18 cellular contexts compared by ENCODE assay signal in genomic region chr7:102992509-102992819, GRCh38.
A peak's percentile ranks its signal among the peaks of the same experiment; 100 is the strongest.
DNase-seq lines count a peak whose midpoint lies in the region; ATAC-seq and TF ChIP-seq lines count a peak whose summit lies in the region.
"Had no signal": no experiment of that assay in that cellular context is flagged by ENCODE, and none has a peak within 500 bp of the region (broad histone marks: within the 10 kb centered on the region; RNA-seq: fewer than 3 reads in every experiment).

No MANE protein-coding gene starts in this region.

- peak overlapping the region; percentile 95 for H3K27ac ChIP-seq in brain microvascular endothelial cell
- peak overlapping the region; percentile 95 for H3K27ac ChIP-seq in mesenchymal stem cell (ENCODE audit: low read length, poor library complexity, severe bottlenecking)
- peak overlapping the region; percentile 69 to 79 for H3K27ac ChIP-seq in tibial artery

- peak overlapping the region; percentile 83 for H4K91ac ChIP-seq in mesenchymal stem cell (ENCODE audit: low read length)

- H2BK12ac ChIP-seq in mesenchymal stem cell (ENCODE audit: low read length in 2 of 2), result peak overlapping the region; percentile 65 to 98

- peak overlapping the region in 1 of 2 experiments; percentile 13 for H3K4ac ChIP-seq in mesenchymal stem cell (ENCODE audit: low read depth in 1 of 2, low read length in 2 of 2)

- peaks cover 8% of the 10 kb centered on the region for H3K4me1 ChIP-seq in mesenchymal stem cell (ENCODE audit: control insufficient read depth, insufficient read depth, low read depth, low read length)
- H3K4me1 ChIP-seq in tibial artery, result peaks cover 0 to 68% (median 33%) of the 10 kb centered on the region in 4 donors

- H2AFZ ChIP-seq in mesenchymal stem cell (ENCODE audit: low read depth, low read length), result no peak overlapping the region

- H3K79me1 ChIP-seq in mesenchymal stem cell (replicated peaks; ENCODE audit: low read length, poor library complexity, severe bottlenecking), result no peaks in the 10 kb centered on the region

- no peak overlapping the region for H3K4me2 ChIP-seq in mesenchymal stem cell (ENCODE audit: low read length, poor library complexity, severe bottlenecking)

- H3K27me3 ChIP-seq in brain microvascular endothelial cell (replicated peaks) (no peaks in the 10 kb centered on the region), mesenchymal stem cell (ENCODE audit: control insufficient read depth in 1 of 2, insufficient read depth in 1 of 2, low read length in 2 of 2) (no peaks in the 10 kb centered on the region), tibial artery (no peaks in the 10 kb centered on the region)
- H3K27me3 ChIP-seq: left lung had no signal

- H3K36me3 ChIP-seq in brain microvascular endothelial cell (replicated peaks) (no peaks in the 10 kb centered on the region), mesenchymal stem cell (ENCODE audit: control insufficient read depth in 1 of 2, insufficient read depth in 2 of 2, low read depth in 1 of 2, low read length in 2 of 2) (no peaks in the 10 kb centered on the region), tibial artery (no peaks in the 10 kb centered on the region)
- H3K36me3 ChIP-seq: left lung had no signal

- H3K14ac ChIP-seq in mesenchymal stem cell (ENCODE audit: low read length in 2 of 2), result no peak overlapping the region

- peak overlapping the region; percentile 34 for H2BK5ac ChIP-seq in mesenchymal stem cell (ENCODE audit: low read depth, low read length, poor library complexity, severe bottlenecking)

- H3K4me3 ChIP-seq in NB4 (ENCODE audit: low read depth, low read length) (no peak overlapping the region), brain microvascular endothelial cell (ENCODE audit: low read depth, low read length) (no peak overlapping the region), mesenchymal stem cell (ENCODE audit: insufficient read depth in 1 of 2, low read depth in 1 of 2, low read length in 2 of 2) (peak overlapping the region in 1 of 2 experiments; percentile 17), tibial artery (no peak overlapping the region)
- H3K4me3 ChIP-seq: left lung had no signal

- intact Hi-C loops in tibial artery (cut with DNase I; ENCODE audit: low total_unique reads), result no loop called here
- intact Hi-C loops in left colon (cut with DNase I, micrococcal nuclease), result no loop called here

- ATAC-seq in left colon (no peak), GM18867 (IDR thresholded peaks at IDR 0.05; ENCODE audit: unreplicated experiment) (no peak)
- ATAC-seq: effector memory CD8-positive, alpha-beta T cell; naive thymus-derived CD4-positive, alpha-beta T cell had no signal

- no peak overlapping the region for H2BK15ac ChIP-seq in mesenchymal stem cell (ENCODE audit: low read depth, poor library complexity, severe bottlenecking)

- peak; percentile 52 for DNase-seq in NB4 (ENCODE audit: low read depth)
- DNase-seq in brain microvascular endothelial cell, result no peak
- no peak for DNase-seq in mesenchymal stem cell
- DNase-seq in tibial artery, result no peak
- DNase-seq in left colon, result no peak
- DNase-seq in activated naive CD4-positive, alpha-beta T cell treated with anti-CD3 and anti-CD28 coated beads, Interleukin-2, amount 50 U/mL, for 16 hours, result no peak
- DNase-seq: activated CD4-positive, alpha-beta T cell treated with anti-CD3 and anti-CD28 coated beads, Interleukin-2, amount 50 U/mL, for 4 hours; activated naive CD8-positive, alpha-beta T cell treated with anti-CD3 and anti-CD28 coated beads for 36 hours; activated T-cell treated with anti-CD3 and anti-CD28 coated beads, Interleukin-2, amount 50 U/mL, for 1 hour; CD4-positive, CD25-positive, alpha-beta regulatory T cell; DND-41; effector memory CD8-positive, alpha-beta T cell; left lung; naive thymus-derived CD4-positive, alpha-beta T cell; NCI-H526; retina; stimulated activated CD4-positive, alpha-beta T cell treated with anti-CD3 and anti-CD28 coated beads, Interleukin-1b, Interleukin-23, amount 100 ng/mL, for 48 hours had no signal

- H3K18ac ChIP-seq in mesenchymal stem cell (ENCODE audit: low read depth in 1 of 2, low read length in 2 of 2), result peak overlapping the region; percentile 71 to 93

- in situ Hi-C loops in brain microvascular endothelial cell (cut with HindIII; ENCODE audit: low pct_ligation_motif_present, low sequenced_read_pairs), result no loop called here

- no peak overlapping the region for H3K23ac ChIP-seq in mesenchymal stem cell (ENCODE audit: low read length in 2 of 2)

- TF ChIP-seq CTCF in NB4 (IDR thresholded peaks at IDR 0.05; ENCODE audit: low read depth, low read length) (no peak), brain microvascular endothelial cell (IDR thresholded peaks at IDR 0.05; ENCODE audit: low read depth, low read length, missing control alignments) (no peak), tibial artery (IDR thresholded peaks at IDR 0.05) (no peak)

- WGBS in mesenchymal stem cell, result 95% methylated on average over 2 of the region's 2 CpGs

- H2AK5ac ChIP-seq in mesenchymal stem cell (ENCODE audit: low read length, severe bottlenecking), result peak overlapping the region; percentile 99

- H2BK120ac ChIP-seq in mesenchymal stem cell (ENCODE audit: low read depth, low read length), result peak overlapping the region; percentile 24

- TF ChIP-seq POLR2A in NB4 (IDR thresholded peaks at IDR 0.05; ENCODE audit: extremely low read depth, insufficient read length), result no peak

- H3K9me3 ChIP-seq in mesenchymal stem cell (ENCODE audit: control insufficient read depth, low read length) (no peaks in the 10 kb centered on the region), tibial artery (no peaks in the 10 kb centered on the region)
- H3K9me3 ChIP-seq: left lung had no signal

- H3K9ac ChIP-seq in mesenchymal stem cell (ENCODE audit: low read length), result no peak overlapping the region

- peak overlapping the region; percentile 62 for H4K8ac ChIP-seq in mesenchymal stem cell (ENCODE audit: low read length)
